ENCODE assay signal across 1 cellular context in the genomic region with DNA sequence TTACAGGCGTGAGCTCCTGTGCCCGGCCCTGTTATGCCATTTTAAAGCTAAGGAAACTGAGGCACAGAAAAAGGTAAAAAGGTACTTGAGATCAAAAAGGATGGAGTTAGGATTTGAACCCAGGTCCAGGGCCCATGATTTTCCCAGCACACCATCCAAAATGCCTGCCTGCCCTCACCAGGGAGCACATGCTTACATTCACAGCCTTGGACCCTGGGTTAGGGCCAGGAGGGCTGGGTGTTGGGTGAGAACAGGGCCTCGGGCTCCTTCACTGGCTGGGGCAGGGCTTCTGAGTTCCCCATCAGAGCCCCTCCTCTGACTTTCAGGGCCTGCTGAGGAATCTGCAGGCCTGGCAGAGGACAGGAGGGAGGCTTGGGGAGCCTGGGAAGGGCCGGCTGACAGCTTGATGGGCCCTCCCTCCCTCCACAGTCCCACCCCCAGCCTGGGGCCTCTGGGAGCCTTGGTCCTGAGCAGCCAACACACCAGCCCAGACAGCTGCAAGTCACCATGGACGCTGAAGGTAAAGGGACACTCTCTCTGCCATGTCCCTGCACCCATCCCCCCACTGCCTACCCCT.
TF ChIP-seq lines count a peak whose summit lies in the region.

A gene (plus strand): TSS at position 490 of the 577 bp plus-strand sequence. CDS start 18 bp downstream, at position 508.

TF ChIP-seq in HepG2, 621 proteins besides CTCF, POLR2A, EP300 and RAD21 (continued from another document and continues in another):
- TF ChIP-seq, protein P1, sequence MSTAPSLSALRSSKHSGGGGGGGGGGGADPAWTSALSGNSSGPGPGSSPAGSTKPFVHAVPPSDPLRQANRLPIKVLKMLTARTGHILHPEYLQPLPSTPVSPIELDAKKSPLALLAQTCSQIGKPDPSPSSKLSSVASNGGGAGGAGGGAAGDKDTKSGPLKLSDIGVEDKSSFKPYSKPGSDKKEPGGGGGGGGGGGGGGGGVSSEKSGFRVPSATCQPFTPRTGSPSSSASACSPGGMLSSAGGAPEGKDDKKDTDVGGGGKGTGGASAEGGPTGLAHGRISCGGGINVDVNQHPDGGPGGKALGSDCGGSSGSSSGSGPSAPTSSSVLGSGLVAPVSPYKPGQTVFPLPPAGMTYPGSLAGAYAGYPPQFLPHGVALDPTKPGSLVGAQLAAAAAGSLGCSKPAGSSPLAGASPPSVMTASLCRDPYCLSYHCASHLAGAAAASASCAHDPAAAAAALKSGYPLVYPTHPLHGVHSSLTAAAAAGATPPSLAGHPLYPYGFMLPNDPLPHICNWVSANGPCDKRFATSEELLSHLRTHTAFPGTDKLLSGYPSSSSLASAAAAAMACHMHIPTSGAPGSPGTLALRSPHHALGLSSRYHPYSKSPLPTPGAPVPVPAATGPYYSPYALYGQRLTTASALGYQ (CRISPR knock-in tag; IDR thresholded peaks at IDR 0.05), result 0 out of 2 replicates have a peak, but pooled peaks have one; percentile 20
- TF ChIP-seq, protein P2, sequence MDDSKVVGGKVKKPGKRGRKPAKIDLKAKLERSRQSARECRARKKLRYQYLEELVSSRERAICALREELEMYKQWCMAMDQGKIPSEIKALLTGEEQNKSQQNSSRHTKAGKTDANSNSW (CRISPR knock-in tag; IDR thresholded peaks at IDR 0.05; ENCODE audit: borderline replicate concordance), result no peak
- TF ChIP-seq, protein P3, sequence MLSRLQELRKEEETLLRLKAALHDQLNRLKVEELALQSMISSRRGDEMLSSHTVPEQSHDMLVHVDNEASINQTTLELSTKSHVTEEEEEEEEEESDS (CRISPR knock-in tag; IDR thresholded peaks at IDR 0.05; ENCODE audit: borderline replicate concordance), result peak; percentile 83; the same call in 1 of the 2 replicates
- TF ChIP-seq ZFX (CRISPR knock-in tag; IDR thresholded peaks at IDR 0.05; ENCODE audit: low read depth) (peak; percentile 87), CCAR2 (optimal IDR thresholded peaks at IDR 0.05; ENCODE audit: low read depth, low read length) (no peak), IRF2 (CRISPR knock-in tag; IDR thresholded peaks at IDR 0.05) (0 out of 2 replicates have a peak, but pooled peaks have one; percentile 4), ZC3H4 (CRISPR knock-in tag; IDR thresholded peaks at IDR 0.05; ENCODE audit: borderline replicate concordance) (no peak), RBFOX2 (IDR thresholded peaks at IDR 0.05; ENCODE audit: low read depth, low read length) (peak; percentile 38), FOSL2 (CRISPR knock-in tag; IDR thresholded peaks at IDR 0.05) (no peak), CREM (IDR thresholded peaks at IDR 0.05) (no peak), CREM (CRISPR knock-in tag; IDR thresholded peaks at IDR 0.05) (no peak), ZC3H13 (CRISPR knock-in tag; IDR thresholded peaks at IDR 0.05) (no peak), ZNF766 (CRISPR knock-in tag; IDR thresholded peaks at IDR 0.05; ENCODE audit: borderline replicate concordance) (no peak), ARID2 (CRISPR knock-in tag; IDR thresholded peaks at IDR 0.05; ENCODE audit: borderline replicate concordance) (peak; percentile 82; the same call in 1 of the 2 replicates), FOXP1 (IDR thresholded peaks at IDR 0.05) (no peak), FOXP1 (CRISPR knock-in tag; IDR thresholded peaks at IDR 0.05) (peak; percentile 5; the same call in 1 of the 2 replicates), ZFP62 (CRISPR knock-in tag; IDR thresholded peaks at IDR 0.05) (no peak), ZNF616 (CRISPR knock-in tag; IDR thresholded peaks at IDR 0.05; ENCODE audit: low read depth) (no peak), MAZ (IDR thresholded peaks at IDR 0.05; ENCODE audit: borderline replicate concordance, low read depth, low read length) (no peak; the same call in 1 of the 2 replicates), MAZ (CRISPR knock-in tag; IDR thresholded peaks at IDR 0.05; ENCODE audit: low read depth) (no peak), DPF2 (CRISPR knock-in tag; IDR thresholded peaks at IDR 0.05; ENCODE audit: borderline replicate concordance, low read depth) (no peak), MIER2 (CRISPR knock-in tag; IDR thresholded peaks at IDR 0.05) (no peak), ZNF839 (CRISPR knock-in tag; IDR thresholded peaks at IDR 0.05; ENCODE audit: borderline replicate concordance) (no peak; the same call in 1 of the 2 replicates), FOXK2 (IDR thresholded peaks at IDR 0.05) (peak; percentile 33; the same call in 1 of the 2 replicates), ZSCAN29 (CRISPR knock-in tag; conservative IDR thresholded peaks at IDR 0.05) (peak; percentile 88), PHF5A (CRISPR knock-in tag; IDR thresholded peaks at IDR 0.05; ENCODE audit: low read depth, unreplicated experiment) (no peak), SSRP1 (CRISPR knock-in tag; IDR thresholded peaks at IDR 0.05) (no peak), ZSCAN21 (CRISPR knock-in tag; IDR thresholded peaks at IDR 0.05; ENCODE audit: borderline replicate concordance) (no peak), FOXA3 (CRISPR knock-in tag; IDR thresholded peaks at IDR 0.05) (no peak), NFE2 (CRISPR knock-in tag; IDR thresholded peaks at IDR 0.05) (no peak), ZBTB3 (CRISPR knock-in tag; IDR thresholded peaks at IDR 0.05; ENCODE audit: borderline replicate concordance, low read depth) (no peak), ZNF350 (CRISPR knock-in tag; IDR thresholded peaks at IDR 0.05; ENCODE audit: borderline replicate concordance, low read depth) (no peak; the same call in 1 of the 2 replicates), HOXA9 (CRISPR knock-in tag; IDR thresholded peaks at IDR 0.05; ENCODE audit: borderline replicate concordance) (no peak), WIZ (CRISPR knock-in tag; IDR thresholded peaks at IDR 0.05) (no peak), YEATS2 (CRISPR knock-in tag; IDR thresholded peaks at IDR 0.05; ENCODE audit: borderline replicate concordance) (no peak), RXRB (CRISPR knock-in tag; IDR thresholded peaks at IDR 0.05; ENCODE audit: borderline replicate concordance) (no peak), NAIF1 (CRISPR knock-in tag; IDR thresholded peaks at IDR 0.05; ENCODE audit: borderline replicate concordance) (no peak), ZSCAN22 (CRISPR knock-in tag; IDR thresholded peaks at IDR 0.05) (no peak), JUND (CRISPR knock-in tag; IDR thresholded peaks at IDR 0.05) (no peak), NFRKB (IDR thresholded peaks at IDR 0.05) (no peak)
- TF ChIP-seq, protein P4, sequence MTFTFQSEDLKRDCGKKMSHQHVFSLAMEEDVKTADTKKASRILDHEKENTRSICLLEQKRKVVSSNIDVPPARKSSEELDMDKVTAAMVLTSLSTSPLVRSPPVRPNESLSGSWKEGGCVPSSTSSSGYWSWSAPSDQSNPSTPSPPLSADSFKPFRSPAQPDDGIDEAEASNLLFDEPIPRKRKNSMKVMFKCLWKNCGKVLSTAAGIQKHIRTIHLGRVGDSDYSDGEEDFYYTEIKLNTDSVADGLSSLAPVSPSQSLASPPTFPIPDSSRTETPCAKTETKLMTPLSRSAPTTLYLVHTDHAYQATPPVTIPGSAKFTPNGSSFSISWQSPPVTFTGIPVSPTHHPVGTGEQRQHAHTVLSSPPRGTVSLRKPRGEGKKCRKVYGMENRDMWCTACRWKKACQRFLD (CRISPR knock-in tag; IDR thresholded peaks at IDR 0.05; ENCODE audit: borderline replicate concordance), result 0 out of 2 replicates have a peak, but pooled peaks have one; percentile 12
- TF ChIP-seq, protein P5, sequence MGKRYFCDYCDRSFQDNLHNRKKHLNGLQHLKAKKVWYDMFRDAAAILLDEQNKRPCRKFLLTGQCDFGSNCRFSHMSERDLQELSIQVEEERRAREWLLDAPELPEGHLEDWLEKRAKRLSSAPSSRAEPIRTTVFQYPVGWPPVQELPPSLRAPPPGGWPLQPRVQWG (CRISPR knock-in tag; IDR thresholded peaks at IDR 0.05; ENCODE audit: borderline replicate concordance, low read depth), result no peak
- TF ChIP-seq, protein P6, sequence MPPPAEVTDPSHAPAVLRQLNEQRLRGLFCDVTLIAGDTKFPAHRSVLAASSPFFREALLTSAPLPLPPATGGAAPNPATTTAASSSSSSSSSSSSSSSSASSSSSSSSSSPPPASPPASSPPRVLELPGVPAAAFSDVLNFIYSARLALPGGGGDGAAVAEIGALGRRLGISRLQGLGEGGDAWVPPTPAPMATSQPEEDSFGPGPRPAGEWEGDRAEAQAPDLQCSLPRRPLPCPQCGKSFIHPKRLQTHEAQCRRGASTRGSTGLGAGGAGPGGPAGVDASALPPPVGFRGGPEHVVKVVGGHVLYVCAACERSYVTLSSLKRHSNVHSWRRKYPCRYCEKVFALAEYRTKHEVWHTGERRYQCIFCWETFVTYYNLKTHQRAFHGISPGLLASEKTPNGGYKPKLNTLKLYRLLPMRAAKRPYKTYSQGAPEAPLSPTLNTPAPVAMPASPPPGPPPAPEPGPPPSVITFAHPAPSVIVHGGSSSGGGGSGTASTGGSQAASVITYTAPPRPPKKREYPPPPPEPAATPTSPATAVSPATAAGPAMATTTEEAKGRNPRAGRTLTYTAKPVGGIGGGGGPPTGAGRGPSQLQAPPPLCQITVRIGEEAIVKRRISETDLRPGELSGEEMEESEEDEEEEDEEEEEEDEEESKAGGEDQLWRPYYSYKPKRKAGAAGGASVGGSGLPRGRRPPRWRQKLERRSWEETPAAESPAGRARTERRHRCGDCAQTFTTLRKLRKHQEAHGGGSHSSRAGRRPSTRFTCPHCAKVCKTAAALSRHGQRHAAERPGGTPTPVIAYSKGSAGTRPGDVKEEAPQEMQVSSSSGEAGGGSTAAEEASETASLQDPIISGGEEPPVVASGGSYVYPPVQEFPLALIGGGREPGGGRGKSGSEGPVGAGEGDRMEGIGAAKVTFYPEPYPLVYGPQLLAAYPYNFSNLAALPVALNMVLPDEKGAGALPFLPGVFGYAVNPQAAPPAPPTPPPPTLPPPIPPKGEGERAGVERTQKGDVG (CRISPR knock-in tag; IDR thresholded peaks at IDR 0.05; ENCODE audit: borderline replicate concordance), result no peak
- TF ChIP-seq, protein P7, sequence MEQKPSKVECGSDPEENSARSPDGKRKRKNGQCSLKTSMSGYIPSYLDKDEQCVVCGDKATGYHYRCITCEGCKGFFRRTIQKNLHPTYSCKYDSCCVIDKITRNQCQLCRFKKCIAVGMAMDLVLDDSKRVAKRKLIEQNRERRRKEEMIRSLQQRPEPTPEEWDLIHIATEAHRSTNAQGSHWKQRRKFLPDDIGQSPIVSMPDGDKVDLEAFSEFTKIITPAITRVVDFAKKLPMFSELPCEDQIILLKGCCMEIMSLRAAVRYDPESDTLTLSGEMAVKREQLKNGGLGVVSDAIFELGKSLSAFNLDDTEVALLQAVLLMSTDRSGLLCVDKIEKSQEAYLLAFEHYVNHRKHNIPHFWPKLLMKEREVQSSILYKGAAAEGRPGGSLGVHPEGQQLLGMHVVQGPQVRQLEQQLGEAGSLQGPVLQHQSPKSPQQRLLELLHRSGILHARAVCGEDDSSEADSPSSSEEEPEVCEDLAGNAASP (CRISPR knock-in tag; IDR thresholded peaks at IDR 0.05; ENCODE audit: borderline replicate concordance), result 0 out of 2 replicates have a peak, but pooled peaks have one; percentile 9
- TF ChIP-seq, protein P8, sequence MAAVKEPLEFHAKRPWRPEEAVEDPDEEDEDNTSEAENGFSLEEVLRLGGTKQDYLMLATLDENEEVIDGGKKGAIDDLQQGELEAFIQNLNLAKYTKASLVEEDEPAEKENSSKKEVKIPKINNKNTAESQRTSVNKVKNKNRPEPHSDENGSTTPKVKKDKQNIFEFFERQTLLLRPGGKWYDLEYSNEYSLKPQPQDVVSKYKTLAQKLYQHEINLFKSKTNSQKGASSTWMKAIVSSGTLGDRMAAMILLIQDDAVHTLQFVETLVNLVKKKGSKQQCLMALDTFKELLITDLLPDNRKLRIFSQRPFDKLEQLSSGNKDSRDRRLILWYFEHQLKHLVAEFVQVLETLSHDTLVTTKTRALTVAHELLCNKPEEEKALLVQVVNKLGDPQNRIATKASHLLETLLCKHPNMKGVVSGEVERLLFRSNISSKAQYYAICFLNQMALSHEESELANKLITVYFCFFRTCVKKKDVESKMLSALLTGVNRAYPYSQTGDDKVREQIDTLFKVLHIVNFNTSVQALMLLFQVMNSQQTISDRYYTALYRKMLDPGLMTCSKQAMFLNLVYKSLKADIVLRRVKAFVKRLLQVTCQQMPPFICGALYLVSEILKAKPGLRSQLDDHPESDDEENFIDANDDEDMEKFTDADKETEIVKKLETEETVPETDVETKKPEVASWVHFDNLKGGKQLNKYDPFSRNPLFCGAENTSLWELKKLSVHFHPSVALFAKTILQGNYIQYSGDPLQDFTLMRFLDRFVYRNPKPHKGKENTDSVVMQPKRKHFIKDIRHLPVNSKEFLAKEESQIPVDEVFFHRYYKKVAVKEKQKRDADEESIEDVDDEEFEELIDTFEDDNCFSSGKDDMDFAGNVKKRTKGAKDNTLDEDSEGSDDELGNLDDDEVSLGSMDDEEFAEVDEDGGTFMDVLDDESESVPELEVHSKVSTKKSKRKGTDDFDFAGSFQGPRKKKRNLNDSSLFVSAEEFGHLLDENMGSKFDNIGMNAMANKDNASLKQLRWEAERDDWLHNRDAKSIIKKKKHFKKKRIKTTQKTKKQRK (IDR thresholded peaks at IDR 0.05; ENCODE audit: low read length), result no peak
- TF ChIP-seq, protein P9, sequence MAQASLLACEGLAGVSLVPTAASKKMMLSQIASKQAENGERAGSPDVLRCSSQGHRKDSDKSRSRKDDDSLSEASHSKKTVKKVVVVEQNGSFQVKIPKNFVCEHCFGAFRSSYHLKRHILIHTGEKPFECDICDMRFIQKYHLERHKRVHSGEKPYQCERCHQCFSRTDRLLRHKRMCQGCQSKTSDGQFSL (CRISPR knock-in tag; IDR thresholded peaks at IDR 0.05), result no peak; the same call in 1 of the 2 replicates
- TF ChIP-seq, protein P10, sequence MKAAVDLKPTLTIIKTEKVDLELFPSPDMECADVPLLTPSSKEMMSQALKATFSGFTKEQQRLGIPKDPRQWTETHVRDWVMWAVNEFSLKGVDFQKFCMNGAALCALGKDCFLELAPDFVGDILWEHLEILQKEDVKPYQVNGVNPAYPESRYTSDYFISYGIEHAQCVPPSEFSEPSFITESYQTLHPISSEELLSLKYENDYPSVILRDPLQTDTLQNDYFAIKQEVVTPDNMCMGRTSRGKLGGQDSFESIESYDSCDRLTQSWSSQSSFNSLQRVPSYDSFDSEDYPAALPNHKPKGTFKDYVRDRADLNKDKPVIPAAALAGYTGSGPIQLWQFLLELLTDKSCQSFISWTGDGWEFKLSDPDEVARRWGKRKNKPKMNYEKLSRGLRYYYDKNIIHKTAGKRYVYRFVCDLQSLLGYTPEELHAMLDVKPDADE (CRISPR knock-in tag; IDR thresholded peaks at IDR 0.05), result no peak
- TF ChIP-seq, protein P11, sequence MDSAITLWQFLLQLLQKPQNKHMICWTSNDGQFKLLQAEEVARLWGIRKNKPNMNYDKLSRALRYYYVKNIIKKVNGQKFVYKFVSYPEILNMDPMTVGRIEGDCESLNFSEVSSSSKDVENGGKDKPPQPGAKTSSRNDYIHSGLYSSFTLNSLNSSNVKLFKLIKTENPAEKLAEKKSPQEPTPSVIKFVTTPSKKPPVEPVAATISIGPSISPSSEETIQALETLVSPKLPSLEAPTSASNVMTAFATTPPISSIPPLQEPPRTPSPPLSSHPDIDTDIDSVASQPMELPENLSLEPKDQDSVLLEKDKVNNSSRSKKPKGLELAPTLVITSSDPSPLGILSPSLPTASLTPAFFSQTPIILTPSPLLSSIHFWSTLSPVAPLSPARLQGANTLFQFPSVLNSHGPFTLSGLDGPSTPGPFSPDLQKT (CRISPR knock-in tag; IDR thresholded peaks at IDR 0.05; ENCODE audit: borderline replicate concordance), result no peak
